In the genomic region with DNA sequence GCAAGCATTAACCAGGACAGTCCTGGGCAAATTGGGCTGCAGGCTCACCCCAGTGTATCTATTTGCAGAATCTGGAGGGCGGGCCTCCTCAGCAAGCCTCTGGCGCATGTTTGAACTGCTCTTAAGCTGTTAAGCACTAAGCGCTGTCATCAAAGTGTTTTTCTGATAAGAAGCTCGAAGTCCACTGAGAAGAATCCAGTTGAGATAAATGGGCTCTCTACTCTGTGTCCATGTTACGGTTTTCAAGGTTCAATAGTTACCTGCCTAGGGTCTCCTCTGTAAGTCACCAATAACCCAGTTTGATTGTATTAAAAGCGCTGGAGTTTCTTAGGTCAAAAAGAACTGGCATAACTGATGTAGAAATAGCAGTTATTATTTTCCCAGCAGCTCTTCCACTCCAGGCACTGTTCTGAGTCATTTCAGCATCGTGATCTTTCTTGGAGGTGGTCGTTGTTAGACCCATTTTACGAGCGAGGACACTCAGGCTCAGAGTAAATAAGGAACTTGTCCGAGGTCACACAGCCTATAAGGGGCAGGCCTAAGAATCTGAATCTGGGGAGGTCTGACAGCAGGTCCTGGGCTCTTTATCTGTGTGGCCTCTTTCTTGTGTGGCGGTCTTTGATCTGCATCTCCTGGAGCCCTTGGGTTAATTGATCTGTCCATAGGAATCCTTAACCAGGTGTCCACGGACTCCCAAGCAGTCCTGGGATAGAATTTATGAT, we compare ENCODE assay signal across 1 cellular context.
TF ChIP-seq lines count a peak whose summit lies in the region.

No MANE protein-coding gene starts in this region.

TF ChIP-seq in HepG2, 621 proteins besides CTCF, POLR2A, EP300 and RAD21 (continued from another document and continues in another):
- TF ChIP-seq, protein P1, sequence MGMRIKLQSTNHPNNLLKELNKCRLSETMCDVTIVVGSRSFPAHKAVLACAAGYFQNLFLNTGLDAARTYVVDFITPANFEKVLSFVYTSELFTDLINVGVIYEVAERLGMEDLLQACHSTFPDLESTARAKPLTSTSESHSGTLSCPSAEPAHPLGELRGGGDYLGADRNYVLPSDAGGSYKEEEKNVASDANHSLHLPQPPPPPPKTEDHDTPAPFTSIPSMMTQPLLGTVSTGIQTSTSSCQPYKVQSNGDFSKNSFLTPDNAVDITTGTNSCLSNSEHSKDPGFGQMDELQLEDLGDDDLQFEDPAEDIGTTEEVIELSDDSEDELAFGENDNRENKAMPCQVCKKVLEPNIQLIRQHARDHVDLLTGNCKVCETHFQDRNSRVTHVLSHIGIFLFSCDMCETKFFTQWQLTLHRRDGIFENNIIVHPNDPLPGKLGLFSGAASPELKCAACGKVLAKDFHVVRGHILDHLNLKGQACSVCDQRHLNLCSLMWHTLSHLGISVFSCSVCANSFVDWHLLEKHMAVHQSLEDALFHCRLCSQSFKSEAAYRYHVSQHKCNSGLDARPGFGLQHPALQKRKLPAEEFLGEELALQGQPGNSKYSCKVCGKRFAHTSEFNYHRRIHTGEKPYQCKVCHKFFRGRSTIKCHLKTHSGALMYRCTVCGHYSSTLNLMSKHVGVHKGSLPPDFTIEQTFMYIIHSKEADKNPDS (CRISPR knock-in tag; IDR thresholded peaks at IDR 0.05) = peak; percentile 14; the same call in 1 of the 2 replicates
- TF ChIP-seq ZSCAN30 (CRISPR knock-in tag; IDR thresholded peaks at IDR 0.05) (no peak), IKZF4 (CRISPR knock-in tag; IDR thresholded peaks at IDR 0.05; ENCODE audit: borderline replicate concordance, low read depth, not compliant biosample characterization) (no peak), ZNF205 (CRISPR knock-in tag; IDR thresholded peaks at IDR 0.05) (peak; percentile 94), RELA (CRISPR knock-in tag; IDR thresholded peaks at IDR 0.05) (no peak; the same call in 1 of the 2 replicates), ERF (CRISPR knock-in tag; IDR thresholded peaks at IDR 0.05) (peak; percentile 86), NFAT5 (CRISPR knock-in tag; IDR thresholded peaks at IDR 0.05) (no peak), ZNF564 (CRISPR knock-in tag; IDR thresholded peaks at IDR 0.05) (peak; percentile 63; the same call in 1 of the 2 replicates), HNRNPL (IDR thresholded peaks at IDR 0.05; ENCODE audit: low read depth, low read length) (no peak), ZNF143 (CRISPR knock-in tag; IDR thresholded peaks at IDR 0.05) (no peak), ATM (IDR thresholded peaks at IDR 0.05; ENCODE audit: borderline replicate concordance) (no peak), TSC22D2 (CRISPR knock-in tag; IDR thresholded peaks at IDR 0.05; ENCODE audit: borderline replicate concordance) (no peak), ZNF670 (CRISPR knock-in tag; IDR thresholded peaks at IDR 0.05; ENCODE audit: borderline replicate concordance) (no peak), ZNF335 (CRISPR knock-in tag; IDR thresholded peaks at IDR 0.05) (no peak), REPIN1 (CRISPR knock-in tag; IDR thresholded peaks at IDR 0.05; ENCODE audit: borderline replicate concordance, low read depth) (peak; percentile 98), ATF7 (IDR thresholded peaks at IDR 0.05) (no peak), ATF7 (CRISPR knock-in tag; IDR thresholded peaks at IDR 0.05) (peak; percentile 67; the same call in 1 of the 2 replicates), ZNF788 (CRISPR knock-in tag; IDR thresholded peaks at IDR 0.05; ENCODE audit: borderline replicate concordance) (peak; percentile 83; the same call in 1 of the 2 replicates), FOXP1 (IDR thresholded peaks at IDR 0.05) (no peak), FOXP1 (CRISPR knock-in tag; IDR thresholded peaks at IDR 0.05) (peak; percentile 91), NPAS2 (CRISPR knock-in tag; IDR thresholded peaks at IDR 0.05; ENCODE audit: borderline replicate concordance) (no peak), RBAK (CRISPR knock-in tag; IDR thresholded peaks at IDR 0.05) (no peak), ZNF30 (CRISPR knock-in tag; IDR thresholded peaks at IDR 0.05) (no peak), ZNF607 (CRISPR knock-in tag; IDR thresholded peaks at IDR 0.05; ENCODE audit: borderline replicate concordance) (peak; percentile 91; the same call in 1 of the 2 replicates), ATF4 (CRISPR knock-in tag; IDR thresholded peaks at IDR 0.05) (peak in 1 of 2 experiments; percentile 57; a peak in 2 of 4 replicates), SRSF4 (IDR thresholded peaks at IDR 0.05; ENCODE audit: low read depth, low read length, poor library complexity, severe bottlenecking) (no peak), ZNF34 (CRISPR knock-in tag; IDR thresholded peaks at IDR 0.05; ENCODE audit: borderline replicate concordance) (peak; percentile 57), PRDM4 (CRISPR knock-in tag; IDR thresholded peaks at IDR 0.05; ENCODE audit: borderline replicate concordance) (0 out of 2 replicates have a peak, but pooled peaks have one; percentile 13), ZNF224 (CRISPR knock-in tag; IDR thresholded peaks at IDR 0.05) (no peak; the same call in 1 of the 2 replicates), ZNF136 (CRISPR knock-in tag; IDR thresholded peaks at IDR 0.05; ENCODE audit: low read depth) (no peak; the same call in 1 of the 2 replicates), IKZF1 (IDR thresholded peaks at IDR 0.05) (no peak), ZSCAN31 (CRISPR knock-in tag; IDR thresholded peaks at IDR 0.05; ENCODE audit: low read depth) (peak; percentile 71), ZNF253 (CRISPR knock-in tag; IDR thresholded peaks at IDR 0.05; ENCODE audit: borderline replicate concordance) (no peak), ZBTB43 (CRISPR knock-in tag; conservative IDR thresholded peaks at IDR 0.05) (peak; percentile 80), ZNF337 (CRISPR knock-in tag; IDR thresholded peaks at IDR 0.05; ENCODE audit: borderline replicate concordance, low read depth) (peak; percentile 35; the same call in 1 of the 2 replicates), ZNF557 (CRISPR knock-in tag; IDR thresholded peaks at IDR 0.05) (peak; percentile 70; the same call in 1 of the 2 replicates), MEIS2 (CRISPR knock-in tag; IDR thresholded peaks at IDR 0.05) (peak; percentile 96), ZNF160 (CRISPR knock-in tag; IDR thresholded peaks at IDR 0.05) (no peak), KDM1A (CRISPR knock-in tag; IDR thresholded peaks at IDR 0.05) (0 out of 2 replicates have a peak, but pooled peaks have one; percentile 31), ZNF292 (CRISPR knock-in tag; IDR thresholded peaks at IDR 0.05; ENCODE audit: borderline replicate concordance, low read depth) (peak; percentile 93; the same call in 1 of the 2 replicates), ZNF263 (CRISPR knock-in tag; IDR thresholded peaks at IDR 0.05) (no peak), IRX3 (CRISPR knock-in tag; IDR thresholded peaks at IDR 0.05; ENCODE audit: borderline replicate concordance, low read depth) (peak; percentile 84), ZNF674 (CRISPR knock-in tag; IDR thresholded peaks at IDR 0.05; ENCODE audit: low read depth) (no peak), CREB1 (IDR thresholded peaks at IDR 0.05) (peak; percentile 44; the same call in 1 of the 2 replicates), CREB1 (CRISPR knock-in tag; IDR thresholded peaks at IDR 0.05) (peak; percentile 83), FOXK2 (IDR thresholded peaks at IDR 0.05) (peak; percentile 81), NFRKB (IDR thresholded peaks at IDR 0.05) (no peak), MTA1 (CRISPR knock-in tag; IDR thresholded peaks at IDR 0.05; ENCODE audit: borderline replicate concordance) (peak; percentile 93; the same call in 1 of the 2 replicates), ZSCAN12 (CRISPR knock-in tag; IDR thresholded peaks at IDR 0.05) (no peak), TEAD3 (CRISPR knock-in tag; optimal IDR thresholded peaks at IDR 0.05; ENCODE audit: borderline replicate concordance) (peak; percentile 95), ZNF619 (CRISPR knock-in tag; IDR thresholded peaks at IDR 0.05) (no peak)
- TF ChIP-seq, protein P2, sequence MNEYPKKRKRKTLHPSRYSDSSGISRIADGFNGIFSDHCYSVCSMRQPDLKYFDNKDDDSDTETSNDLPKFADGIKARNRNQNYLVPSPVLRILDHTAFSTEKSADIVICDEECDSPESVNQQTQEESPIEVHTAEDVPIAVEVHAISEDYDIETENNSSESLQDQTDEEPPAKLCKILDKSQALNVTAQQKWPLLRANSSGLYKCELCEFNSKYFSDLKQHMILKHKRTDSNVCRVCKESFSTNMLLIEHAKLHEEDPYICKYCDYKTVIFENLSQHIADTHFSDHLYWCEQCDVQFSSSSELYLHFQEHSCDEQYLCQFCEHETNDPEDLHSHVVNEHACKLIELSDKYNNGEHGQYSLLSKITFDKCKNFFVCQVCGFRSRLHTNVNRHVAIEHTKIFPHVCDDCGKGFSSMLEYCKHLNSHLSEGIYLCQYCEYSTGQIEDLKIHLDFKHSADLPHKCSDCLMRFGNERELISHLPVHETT (CRISPR knock-in tag; conservative IDR thresholded peaks at IDR 0.05) = no peak
- TF ChIP-seq, protein P3, sequence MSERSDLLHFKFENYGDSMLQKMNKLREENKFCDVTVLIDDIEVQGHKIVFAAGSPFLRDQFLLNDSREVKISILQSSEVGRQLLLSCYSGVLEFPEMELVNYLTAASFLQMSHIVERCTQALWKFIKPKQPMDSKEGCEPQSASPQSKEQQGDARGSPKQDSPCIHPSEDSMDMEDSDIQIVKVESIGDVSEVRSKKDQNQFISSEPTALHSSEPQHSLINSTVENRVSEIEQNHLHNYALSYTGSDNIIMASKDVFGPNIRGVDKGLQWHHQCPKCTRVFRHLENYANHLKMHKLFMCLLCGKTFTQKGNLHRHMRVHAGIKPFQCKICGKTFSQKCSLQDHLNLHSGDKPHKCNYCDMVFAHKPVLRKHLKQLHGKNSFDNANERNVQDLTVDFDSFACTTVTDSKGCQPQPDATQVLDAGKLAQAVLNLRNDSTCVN (CRISPR knock-in tag; IDR thresholded peaks at IDR 0.05; ENCODE audit: borderline replicate concordance) = no peak
